12 cellular contexts compared by ENCODE assay signal in genomic region chr4:1050486-1051213, GRCh38. TPM values are rescaled to one million over a fixed set of nuclear protein-coding genes. Genes with fewer than 3 reads are reported as not detected.
DNase-seq lines count a peak whose midpoint lies in the region; ATAC-seq and TF ChIP-seq lines count a peak whose summit lies in the region.
"Had no signal": no experiment of that assay in that cellular context is flagged by ENCODE, and none has a peak within 500 bp of the region (broad histone marks: within the 10 kb centered on the region; RNA-seq: fewer than 3 reads in every experiment).

No MANE protein-coding gene starts in this region.

- no peak for ATAC-seq in Right ventricle myocardium inferior
- no peak for ATAC-seq in Right ventricle myocardium superior (ENCODE audit: poor library complexity)
- no peak for ATAC-seq in upper lobe of right lung
- ATAC-seq in activated naive CD8-positive, alpha-beta T cell treated with anti-CD3 and anti-CD28 coated beads, Interleukin-2, amount 50 U/mL, for 24 hours, result no peak
- ATAC-seq: T-cell had no signal

- H3K4me1 ChIP-seq in mesenchymal stem cell (ENCODE audit: control insufficient read depth, insufficient read depth, low read depth, low read length) (peaks cover 25% of the 10 kb centered on the region), upper lobe of right lung (peaks cover 17% of the 10 kb centered on the region)

- H3K4me2 ChIP-seq in mesenchymal stem cell (ENCODE audit: low read length, poor library complexity, severe bottlenecking), result peak overlapping the region; percentile 30

- H2BK15ac ChIP-seq in mesenchymal stem cell (ENCODE audit: low read depth, poor library complexity, severe bottlenecking), result no peak overlapping the region

- H2BK120ac ChIP-seq in mesenchymal stem cell (ENCODE audit: low read depth, low read length), result no peak overlapping the region

- no peaks in the 10 kb centered on the region for H3K9me3 ChIP-seq in mesenchymal stem cell (ENCODE audit: control insufficient read depth, low read length)
- no peaks in the 10 kb centered on the region for H3K9me3 ChIP-seq in upper lobe of right lung
- H3K9me3 ChIP-seq: tibial artery had no signal

- H4K8ac ChIP-seq in mesenchymal stem cell (ENCODE audit: low read length), result no peak overlapping the region

- no peaks in the 10 kb centered on the region for H3K9me3 Mint-ChIP-seq in activated naive CD8-positive, alpha-beta T cell treated with anti-CD3 and anti-CD28 coated beads, Interleukin-2, amount 50 U/mL, for 24 hours
- H3K9me3 Mint-ChIP-seq: T-cell had no signal

- peaks cover 5% of the 10 kb centered on the region for H3K4me1 Mint-ChIP-seq in activated naive CD8-positive, alpha-beta T cell treated with anti-CD3 and anti-CD28 coated beads, Interleukin-2, amount 50 U/mL, for 24 hours

- no peak overlapping the region for H3K23ac ChIP-seq in mesenchymal stem cell (ENCODE audit: low read length in 2 of 2)

- no peak overlapping the region for H3K27ac ChIP-seq in mesenchymal stem cell (ENCODE audit: low read length, poor library complexity, severe bottlenecking)
- H3K27ac ChIP-seq in upper lobe of right lung, result no peak overlapping the region
- H3K27ac ChIP-seq: tibial artery had no signal

- WGBS in mesenchymal stem cell, result 74% methylated on average over 40 of the region's 40 CpGs

- H3K27me3 Mint-ChIP-seq in activated naive CD8-positive, alpha-beta T cell treated with anti-CD3 and anti-CD28 coated beads, Interleukin-2, amount 50 U/mL, for 24 hours, result peaks cover 20% of the 10 kb centered on the region

- H3K4ac ChIP-seq in mesenchymal stem cell (ENCODE audit: low read depth in 1 of 2, low read length in 2 of 2), result no peak overlapping the region

- H3K4me3 ChIP-seq in mesenchymal stem cell (ENCODE audit: insufficient read depth in 1 of 2, low read depth in 1 of 2, low read length in 2 of 2) (no peak overlapping the region), upper lobe of right lung (no peak overlapping the region)
- H3K4me3 ChIP-seq: tibial artery had no signal

- no peak overlapping the region for H3K4me3 Mint-ChIP-seq in activated naive CD8-positive, alpha-beta T cell treated with anti-CD3 and anti-CD28 coated beads, Interleukin-2, amount 50 U/mL, for 24 hours
- H3K4me3 Mint-ChIP-seq: T-cell had no signal

- peaks cover 3% of the 10 kb centered on the region for H3K36me3 Mint-ChIP-seq in activated naive CD8-positive, alpha-beta T cell treated with anti-CD3 and anti-CD28 coated beads, Interleukin-2, amount 50 U/mL, for 24 hours (ENCODE audit: low read depth)
- H3K36me3 Mint-ChIP-seq: T-cell had no signal

- peaks cover 12 to 21% of the 10 kb centered on the region in 2 experiments for H3K27me3 ChIP-seq in mesenchymal stem cell (ENCODE audit: control insufficient read depth in 1 of 2, insufficient read depth in 1 of 2, low read length in 2 of 2)
- peaks cover 24% of the 10 kb centered on the region for H3K27me3 ChIP-seq in upper lobe of right lung

- H3K36me3 ChIP-seq in mesenchymal stem cell (ENCODE audit: control insufficient read depth in 1 of 2, insufficient read depth in 2 of 2, low read depth in 1 of 2, low read length in 2 of 2) (no peaks in the 10 kb centered on the region), upper lobe of right lung (no peaks in the 10 kb centered on the region)
- H3K36me3 ChIP-seq: tibial artery had no signal

- no peak overlapping the region for H2AFZ ChIP-seq in mesenchymal stem cell (ENCODE audit: low read depth, low read length)

- H2BK12ac ChIP-seq in mesenchymal stem cell (ENCODE audit: low read length in 2 of 2), result no peak overlapping the region

- H3K27ac Mint-ChIP-seq in activated naive CD8-positive, alpha-beta T cell treated with anti-CD3 and anti-CD28 coated beads, Interleukin-2, amount 50 U/mL, for 24 hours, result no peak overlapping the region
- H3K27ac Mint-ChIP-seq: T-cell had no signal

- peak; percentile 56 for DNase-seq in Right ventricle myocardium inferior (ENCODE audit: missing footprints)
- DNase-seq in Right ventricle myocardium superior, result no peak
- DNase-seq in ecto neural progenitor cell (ENCODE audit: low spot score), result peak; percentile 73
- DNase-seq in mesenchymal stem cell, result no peak
- DNase-seq in upper lobe of right lung, result peak; percentile 58
- DNase-seq in activated CD4-positive, alpha-beta T cell treated with anti-CD3 and anti-CD28 coated beads, Interleukin-2, amount 50 U/mL, for 48 hours, result no peak
- no peak for DNase-seq in activated naive CD8-positive, alpha-beta T cell treated with anti-CD3 and anti-CD28 coated beads, Interleukin-2, amount 50 U/mL, for 24 hours
- no peak for DNase-seq in germinal center (ENCODE audit: low spot score)
- DNase-seq: NCI-H1048, NCI-H774 had no signal

- no peak for TF ChIP-seq CTCF in upper lobe of right lung (IDR thresholded peaks at IDR 0.05)

- no peak overlapping the region for H2BK5ac ChIP-seq in mesenchymal stem cell (ENCODE audit: low read depth, low read length, poor library complexity, severe bottlenecking)

- no peak overlapping the region for H2AK5ac ChIP-seq in mesenchymal stem cell (ENCODE audit: low read length, severe bottlenecking)

- H3K18ac ChIP-seq in mesenchymal stem cell (ENCODE audit: low read depth in 1 of 2, low read length in 2 of 2), result no peak overlapping the region

- no peak overlapping the region for H3K9ac ChIP-seq in mesenchymal stem cell (ENCODE audit: low read length)

- intact Hi-C loops in Right ventricle myocardium inferior (cut with DNase I), result no loop called here
- intact Hi-C loops in Right ventricle myocardium superior (cut with DNase I), result no loop called here
- intact Hi-C loops in upper lobe of right lung (cut with DNase I), result no loop called here

- H4K91ac ChIP-seq in mesenchymal stem cell (ENCODE audit: low read length), result no peak overlapping the region

- H3K14ac ChIP-seq in mesenchymal stem cell (ENCODE audit: low read length in 2 of 2), result peak overlapping the region in 1 of 2 experiments; percentile 74

- no peaks in the 10 kb centered on the region for H3K79me1 ChIP-seq in mesenchymal stem cell (replicated peaks; ENCODE audit: low read length, poor library complexity, severe bottlenecking)

RNA-seq across cellular contexts. Expression of gene FGFRL1, which starts 39.2 kb away (rescaled TPM):
- total RNA-seq in Right ventricle myocardium inferior, result 21.0 TPM
- 22.2 TPM for total RNA-seq in Right ventricle myocardium superior
- 23.4 TPM for polyA plus RNA-seq in mesenchymal stem cell (2013, experiment 1 of 2)
- polyA plus RNA-seq in mesenchymal stem cell (2013, experiment 2 of 2), result 23.1 TPM
- 25.2 TPM for total RNA-seq in upper lobe of right lung

RNA-seq across cellular contexts. Expression of gene SLC26A1, which starts 57.4 kb away (rescaled TPM):
- total RNA-seq in Right ventricle myocardium inferior, result not detected
- total RNA-seq in Right ventricle myocardium superior, result 0.19 TPM
- polyA plus RNA-seq in mesenchymal stem cell (2013, experiment 1 of 2), result 0.15 TPM
- polyA plus RNA-seq in mesenchymal stem cell (2013, experiment 2 of 2), result 0.26 TPM
- 0.20 TPM for total RNA-seq in upper lobe of right lung

Comparison
In these comparisons a context has a peak if more than half of its experiments do, and no peak if none do; other contexts are left out.
1. DNase-seq: peak in Right ventricle myocardium inferior (single experiment), ecto neural progenitor cell (single experiment) and upper lobe of right lung (single experiment); none in Right ventricle myocardium superior (single experiment), mesenchymal stem cell (single experiment), activated CD4-positive, alpha-beta T cell treated with anti-CD3 and anti-CD28 coated beads, Interleukin-2, amount 50 U/mL, for 48 hours (0 of 2), activated naive CD8-positive, alpha-beta T cell treated with anti-CD3 and anti-CD28 coated beads, Interleukin-2, amount 50 U/mL, for 24 hours (single experiment) and germinal center (single experiment).